Comparison of ENCODE assay signal across 8 cellular contexts in the genomic region with DNA sequence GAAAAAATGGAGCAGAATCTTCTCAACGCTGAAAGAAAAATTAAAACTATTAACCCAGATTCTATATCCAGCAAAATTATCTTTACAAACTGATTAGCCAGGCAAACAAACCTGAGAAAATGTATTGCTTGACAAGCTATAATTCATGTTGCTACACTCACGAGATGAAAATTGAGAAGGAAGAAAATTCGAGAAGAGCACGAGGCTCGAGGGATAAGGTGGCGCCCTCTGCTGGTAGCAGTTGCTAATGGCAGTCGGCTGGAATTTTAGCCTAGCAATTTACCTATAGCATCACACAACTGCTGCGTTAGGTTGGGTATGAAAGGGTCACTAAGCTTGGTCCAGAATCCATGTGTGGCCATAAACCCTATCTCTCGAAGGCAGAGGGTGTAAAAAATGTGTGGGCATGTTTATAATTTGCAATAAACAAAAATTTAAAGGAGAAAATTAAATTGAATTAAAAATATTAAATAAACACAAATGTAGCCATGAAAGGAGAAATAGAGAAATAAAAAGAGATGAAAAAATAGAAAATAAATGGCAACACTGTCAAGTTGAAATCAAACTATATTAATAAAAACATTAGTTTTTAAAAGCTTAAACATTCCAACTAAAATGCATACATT.
DNase-seq lines count a peak whose midpoint lies in the region; ATAC-seq, FAIRE-seq and TF ChIP-seq lines count a peak whose summit lies in the region.

No MANE protein-coding gene starts in this region.

- 11% methylated on average over 9 of the region's 9 CpGs for WGBS in SK-N-SH (ENCODE audit: low lambda C conversion rate)

- no peaks in the 10 kb centered on the region for H4K20me1 ChIP-seq in SK-N-SH (ENCODE audit: insufficient read depth)

- no peaks in the 10 kb centered on the region for H3K27me3 ChIP-seq in SK-N-SH (ENCODE audit: insufficient read depth)
- no peaks in the 10 kb centered on the region for H3K27me3 ChIP-seq in colonic mucosa

- H3K4me3 ChIP-seq in AG09309 (ENCODE audit: control insufficient read depth, low read depth, low read length) (no peak overlapping the region), SK-N-SH (ENCODE audit: low read depth in 2 of 2, low read length in 1 of 2) (peak overlapping the region in 1 of 2 experiments; percentile 18; a peak in 1 of 4 replicates), colonic mucosa (no peak overlapping the region)

- CTCF ChIA-PET in SK-N-SH (lab: Yijun Ruan, JAX), result interaction anchor here (0.5 to 1.5 kb wide), 12 partner anchors 10 to 554 kb away, joined by 3 to 8 read pairs (median 3); no protein-coding TSS in a partner anchor

- H3K27ac ChIP-seq in SK-N-SH (ENCODE audit: low read depth in 2 of 2, low read length in 1 of 2), result no peak overlapping the region
- H3K27ac ChIP-seq in colonic mucosa, result no peak overlapping the region

- ATAC-seq in GM19324 (IDR thresholded peaks at IDR 0.05; ENCODE audit: low FRiP score, unreplicated experiment), result no peak

- TF ChIP-seq POLR2A in GM12891 (IDR thresholded peaks at IDR 0.05; ENCODE audit: low read depth, low read length), result no peak

- H3F3A ChIP-seq in SK-N-SH (replicated peaks; ENCODE audit: insufficient read depth), result no peaks in the 10 kb centered on the region

- no peaks in the 10 kb centered on the region for H3K4me1 ChIP-seq in SK-N-SH (ENCODE audit: control insufficient read depth in 1 of 2, insufficient read depth in 2 of 2, low read depth in 1 of 2, low read length in 1 of 2)
- H3K4me1 ChIP-seq in colonic mucosa, result no peaks in the 10 kb centered on the region

- POLR2A ChIA-PET in SK-N-SH (lab: Yijun Ruan, JAX), result no interaction called here

- FAIRE-seq in GM12891 (lab: Jason Lieb, UNC), result peak; percentile 74

- no peaks in the 10 kb centered on the region for H3K79me2 ChIP-seq in SK-N-SH (ENCODE audit: insufficient read depth)

- 0 out of 2 replicates have a peak overlapping the region, but pooled peaks have one; percentile 9 for H3K4me2 ChIP-seq in SK-N-SH

- TF ChIP-seq RAD21 in SK-N-SH (IDR thresholded peaks at IDR 0.05; ENCODE audit: low read length), result peak; percentile 46

- in situ Hi-C loops in KBM-7 (cut with MboI; ENCODE audit: low pct_unique_long_range_greater_than_20kb, low sequenced_read_pairs), result no loop called here

- TF ChIP-seq EP300 in SK-N-SH (IDR thresholded peaks at IDR 0.05; ENCODE audit: borderline replicate concordance in 1 of 2, low read depth in 1 of 2, low read length in 1 of 2), result no peak

- H3K9ac ChIP-seq in SK-N-SH (no peak overlapping the region), colonic mucosa (ENCODE audit: low read depth in 2 of 2, low read length in 2 of 2) (no peak overlapping the region)

- no peak for DNase-seq in AG09309 (ENCODE audit: low read depth)
- peak; percentile 0 for DNase-seq in GM12891 (ENCODE audit: insufficient read length, low spot score)
- peak; percentile 64 for DNase-seq in KBM-7
- DNase-seq in SK-N-SH, result peak; percentile 37
- DNase-seq in colonic mucosa, result peak; percentile 33
- DNase-seq in mucosa of gallbladder (ENCODE audit: low spot score), result peak; percentile 18
- no peak for DNase-seq in cortex of kidney (lab: John Stamatoyannopoulos, UW)

- H3K36me3 ChIP-seq in SK-N-SH (replicated peaks in 1 of 2; ENCODE audit: control insufficient read depth in 1 of 2, insufficient read depth in 2 of 2, low read length in 1 of 2), result no peaks in the 10 kb centered on the region
- no peaks in the 10 kb centered on the region for H3K36me3 ChIP-seq in colonic mucosa

- 0 out of 2 replicates have a peak overlapping the region, but pooled peaks have one; percentile 67 for H2AFZ ChIP-seq in SK-N-SH (ENCODE audit: low read depth)

- H3K9me3 ChIP-seq in SK-N-SH, result no peaks in the 10 kb centered on the region
- H3K9me3 ChIP-seq in colonic mucosa, result no peaks in the 10 kb centered on the region

- intact Hi-C loops in colonic mucosa (cut with DNase I), result no loop called here

- H3K9me2 ChIP-seq in SK-N-SH, result no peaks in the 10 kb centered on the region

- TF ChIP-seq CTCF in AG09309 (IDR thresholded peaks at IDR 0.05; ENCODE audit: control insufficient read depth, insufficient read depth, low read depth, low read length, missing control alignments) (peak; percentile 49), SK-N-SH (IDR thresholded peaks at IDR 0.05) (peak; percentile 99), colonic mucosa (IDR thresholded peaks at IDR 0.05) (peak; percentile 80)

TF ChIP-seq in GM12891, 5 proteins besides CTCF, POLR2A, EP300 and RAD21:
- no peak for TF ChIP-seq POLR2AphosphoS5 (IDR thresholded peaks at IDR 0.05; ENCODE audit: low read depth, low read length)
- TF ChIP-seq POU2F2 (IDR thresholded peaks at IDR 0.05; ENCODE audit: low read depth, low read length), result no peak
- no peak for TF ChIP-seq TAF1 (IDR thresholded peaks at IDR 0.05; ENCODE audit: low read depth, low read length)
- no peak for TF ChIP-seq SPI1 (IDR thresholded peaks at IDR 0.05; ENCODE audit: low read depth, low read length)
- TF ChIP-seq PAX5 (IDR thresholded peaks at IDR 0.05; ENCODE audit: insufficient read depth, low read length, severe bottlenecking), result no peak

TF ChIP-seq in SK-N-SH, 30 proteins besides CTCF, POLR2A, EP300 and RAD21:
- peak; percentile 37; the same call in 1 of the 2 replicates for TF ChIP-seq SMC3 (IDR thresholded peaks at IDR 0.05; ENCODE audit: low read depth, low read length)
- no peak for TF ChIP-seq RCOR1 (IDR thresholded peaks at IDR 0.05; ENCODE audit: low read length)
- TF ChIP-seq, protein P1, sequence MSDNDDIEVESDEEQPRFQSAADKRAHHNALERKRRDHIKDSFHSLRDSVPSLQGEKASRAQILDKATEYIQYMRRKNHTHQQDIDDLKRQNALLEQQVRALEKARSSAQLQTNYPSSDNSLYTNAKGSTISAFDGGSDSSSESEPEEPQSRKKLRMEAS (IDR thresholded peaks at IDR 0.05; ENCODE audit: low read depth), result peak; percentile 86
- TF ChIP-seq ELF1 (IDR thresholded peaks at IDR 0.05), result no peak
- TF ChIP-seq GATA2 (CRISPR knock-in tag; IDR thresholded peaks at IDR 0.05), result no peak
- TF ChIP-seq, protein P2, sequence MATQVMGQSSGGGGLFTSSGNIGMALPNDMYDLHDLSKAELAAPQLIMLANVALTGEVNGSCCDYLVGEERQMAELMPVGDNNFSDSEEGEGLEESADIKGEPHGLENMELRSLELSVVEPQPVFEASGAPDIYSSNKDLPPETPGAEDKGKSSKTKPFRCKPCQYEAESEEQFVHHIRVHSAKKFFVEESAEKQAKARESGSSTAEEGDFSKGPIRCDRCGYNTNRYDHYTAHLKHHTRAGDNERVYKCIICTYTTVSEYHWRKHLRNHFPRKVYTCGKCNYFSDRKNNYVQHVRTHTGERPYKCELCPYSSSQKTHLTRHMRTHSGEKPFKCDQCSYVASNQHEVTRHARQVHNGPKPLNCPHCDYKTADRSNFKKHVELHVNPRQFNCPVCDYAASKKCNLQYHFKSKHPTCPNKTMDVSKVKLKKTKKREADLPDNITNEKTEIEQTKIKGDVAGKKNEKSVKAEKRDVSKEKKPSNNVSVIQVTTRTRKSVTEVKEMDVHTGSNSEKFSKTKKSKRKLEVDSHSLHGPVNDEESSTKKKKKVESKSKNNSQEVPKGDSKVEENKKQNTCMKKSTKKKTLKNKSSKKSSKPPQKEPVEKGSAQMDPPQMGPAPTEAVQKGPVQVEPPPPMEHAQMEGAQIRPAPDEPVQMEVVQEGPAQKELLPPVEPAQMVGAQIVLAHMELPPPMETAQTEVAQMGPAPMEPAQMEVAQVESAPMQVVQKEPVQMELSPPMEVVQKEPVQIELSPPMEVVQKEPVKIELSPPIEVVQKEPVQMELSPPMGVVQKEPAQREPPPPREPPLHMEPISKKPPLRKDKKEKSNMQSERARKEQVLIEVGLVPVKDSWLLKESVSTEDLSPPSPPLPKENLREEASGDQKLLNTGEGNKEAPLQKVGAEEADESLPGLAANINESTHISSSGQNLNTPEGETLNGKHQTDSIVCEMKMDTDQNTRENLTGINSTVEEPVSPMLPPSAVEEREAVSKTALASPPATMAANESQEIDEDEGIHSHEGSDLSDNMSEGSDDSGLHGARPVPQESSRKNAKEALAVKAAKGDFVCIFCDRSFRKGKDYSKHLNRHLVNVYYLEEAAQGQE (IDR thresholded peaks at IDR 0.05; ENCODE audit: low read depth, low read length), result no peak
- no peak for TF ChIP-seq MEF2A (IDR thresholded peaks at IDR 0.05; ENCODE audit: borderline replicate concordance, low read depth)
- no peak for TF ChIP-seq USF1 (IDR thresholded peaks at IDR 0.05; ENCODE audit: borderline replicate concordance, low read depth)
- no peak for TF ChIP-seq MXI1 (IDR thresholded peaks at IDR 0.05; ENCODE audit: low read depth, low read length)
- TF ChIP-seq, protein P3, sequence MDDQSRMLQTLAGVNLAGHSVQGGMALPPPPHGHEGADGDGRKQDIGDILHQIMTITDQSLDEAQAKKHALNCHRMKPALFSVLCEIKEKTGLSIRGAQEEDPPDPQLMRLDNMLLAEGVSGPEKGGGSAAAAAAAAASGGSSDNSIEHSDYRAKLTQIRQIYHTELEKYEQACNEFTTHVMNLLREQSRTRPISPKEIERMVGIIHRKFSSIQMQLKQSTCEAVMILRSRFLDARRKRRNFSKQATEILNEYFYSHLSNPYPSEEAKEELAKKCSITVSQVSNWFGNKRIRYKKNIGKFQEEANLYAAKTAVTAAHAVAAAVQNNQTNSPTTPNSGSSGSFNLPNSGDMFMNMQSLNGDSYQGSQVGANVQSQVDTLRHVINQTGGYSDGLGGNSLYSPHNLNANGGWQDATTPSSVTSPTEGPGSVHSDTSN (IDR thresholded peaks at IDR 0.05), result 0 out of 2 replicates have a peak, but pooled peaks have one; percentile 7
- no peak for TF ChIP-seq RFX5 (IDR thresholded peaks at IDR 0.05; ENCODE audit: low read length)
- no peak for TF ChIP-seq YY1 (IDR thresholded peaks at IDR 0.05; ENCODE audit: low read depth)
- TF ChIP-seq POLR2AphosphoS5 (IDR thresholded peaks at IDR 0.05; ENCODE audit: low read depth, low read length), result no peak
- TF ChIP-seq GABPA (IDR thresholded peaks at IDR 0.05; ENCODE audit: low read depth), result no peak
- no peak for TF ChIP-seq SIN3A (IDR thresholded peaks at IDR 0.05; ENCODE audit: borderline replicate concordance, low read depth, low read length)
- no peak for TF ChIP-seq FOSL2 (IDR thresholded peaks at IDR 0.05; ENCODE audit: borderline replicate concordance, low read depth)
- TF ChIP-seq JUND (IDR thresholded peaks at IDR 0.05), result no peak

Comparison
In these comparisons a context has a peak if more than half of its experiments do, and no peak if none do; other contexts are left out.
1. DNase-seq: peak in GM12891 (single experiment), KBM-7 (single experiment), SK-N-SH (single experiment), colonic mucosa (single experiment) and mucosa of gallbladder (single experiment); none in AG09309 (single experiment) and cortex of kidney (single experiment).
2. CTCF ChIP-seq: peak in every context shown above with its lines; median percentile 99 in SK-N-SH; 80 in colonic mucosa; 49 in AG09309.